In the genomic region with DNA sequence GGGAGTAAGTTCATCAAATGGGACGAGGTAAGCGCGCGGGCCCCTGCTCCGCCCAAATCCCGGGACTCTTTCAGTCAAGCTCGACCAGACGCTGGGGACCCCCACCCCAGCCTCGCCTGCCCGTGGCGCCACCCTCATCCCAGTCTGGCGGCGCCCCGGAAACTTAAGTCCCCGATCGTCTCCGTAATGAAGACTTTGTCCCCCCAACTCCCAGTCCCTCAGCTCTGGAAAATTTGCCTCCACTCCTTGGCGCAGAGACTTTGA, we compare ENCODE assay signal across 8 cellular contexts. TPM values are rescaled to one million over a fixed set of nuclear protein-coding genes. Genes with fewer than 3 reads are reported as not detected.
DNase-seq lines count a peak whose midpoint lies in the region; TF ChIP-seq lines count a peak whose summit lies in the region.

No MANE protein-coding gene starts in this region.

- peak overlapping the region; percentile 64 for H3K9ac ChIP-seq in rectal smooth muscle tissue (ENCODE audit: low read length)

- 0% methylated on average over 4 to 5 of the region's 18 CpGs for WGBS in esophagus squamous epithelium, 2 donors

- peaks cover 29 to 71% (median 44%) of the 10 kb centered on the region in 3 donors for H3K4me1 ChIP-seq in esophagus squamous epithelium
- peaks cover 9% of the 10 kb centered on the region for H3K4me1 ChIP-seq in rectal smooth muscle tissue (ENCODE audit: control insufficient read depth, insufficient read depth, low read length)

- H3K27me3 ChIP-seq in esophagus squamous epithelium (no peaks in the 10 kb centered on the region), rectal smooth muscle tissue (ENCODE audit: control insufficient read depth, insufficient read depth, low read length) (no peaks in the 10 kb centered on the region)

- no peak for TF ChIP-seq CTCF in esophagus squamous epithelium (IDR thresholded peaks at IDR 0.05)

- no peak for DNase-seq in esophagus squamous epithelium (lab: John Stamatoyannopoulos, UW)
- no peak for DNase-seq in activated gamma-delta T cell treated with Interleukin-2 at 50 U/mL for 16 hours
- DNase-seq in OCI-M1 (lab: John Stamatoyannopoulos, UW): no peak
- no peak for DNase-seq in activated gamma-delta T cell (lab: John Stamatoyannopoulos, UW)
- DNase-seq in NCI-H510A (lab: John Stamatoyannopoulos, UW): no peak

- intact Hi-C loops in esophagus squamous epithelium (cut with DNase I): no loop called here

- no peak for TF ChIP-seq POLR2A in esophagus squamous epithelium (IDR thresholded peaks at IDR 0.05)

- peak overlapping the region; percentile 80 for H3K4me3 ChIP-seq in GM08714 (ENCODE audit: low read length)
- H3K4me3 ChIP-seq in esophagus squamous epithelium: peak overlapping the region; percentile 73 to 94 (median 76)
- H3K4me3 ChIP-seq in rectal smooth muscle tissue (ENCODE audit: low read length): peak overlapping the region; percentile 80

- H3K36me3 ChIP-seq in esophagus squamous epithelium (peaks cover 8 to 29% (median 13%) of the 10 kb centered on the region in 3 donors), rectal smooth muscle tissue (ENCODE audit: control insufficient read depth, insufficient read depth, low read length) (peaks cover 7% of the 10 kb centered on the region)

- no peaks in the 10 kb centered on the region for H3K9me3 ChIP-seq in esophagus squamous epithelium

- H3K27ac ChIP-seq in esophagus squamous epithelium: peak overlapping the region; percentile 81 to 91 (median 89)
- no peak overlapping the region for H3K27ac ChIP-seq in rectal smooth muscle tissue (ENCODE audit: low read depth, low read length)

TF ChIP-seq in PFSK-1, 5 proteins besides CTCF, POLR2A, EP300 and RAD21:
- TF ChIP-seq TAF1 (IDR thresholded peaks at IDR 0.05; ENCODE audit: borderline replicate concordance, insufficient read depth, low read length) (no peak), SIN3A (IDR thresholded peaks at IDR 0.05; ENCODE audit: borderline replicate concordance, insufficient read depth, low read length) (0 out of 2 replicates have a peak, but pooled peaks have one; percentile 0), POLR2AphosphoS5 (IDR thresholded peaks at IDR 0.05; ENCODE audit: low read depth, low read length) (no peak)
- TF ChIP-seq, protein P1, sequence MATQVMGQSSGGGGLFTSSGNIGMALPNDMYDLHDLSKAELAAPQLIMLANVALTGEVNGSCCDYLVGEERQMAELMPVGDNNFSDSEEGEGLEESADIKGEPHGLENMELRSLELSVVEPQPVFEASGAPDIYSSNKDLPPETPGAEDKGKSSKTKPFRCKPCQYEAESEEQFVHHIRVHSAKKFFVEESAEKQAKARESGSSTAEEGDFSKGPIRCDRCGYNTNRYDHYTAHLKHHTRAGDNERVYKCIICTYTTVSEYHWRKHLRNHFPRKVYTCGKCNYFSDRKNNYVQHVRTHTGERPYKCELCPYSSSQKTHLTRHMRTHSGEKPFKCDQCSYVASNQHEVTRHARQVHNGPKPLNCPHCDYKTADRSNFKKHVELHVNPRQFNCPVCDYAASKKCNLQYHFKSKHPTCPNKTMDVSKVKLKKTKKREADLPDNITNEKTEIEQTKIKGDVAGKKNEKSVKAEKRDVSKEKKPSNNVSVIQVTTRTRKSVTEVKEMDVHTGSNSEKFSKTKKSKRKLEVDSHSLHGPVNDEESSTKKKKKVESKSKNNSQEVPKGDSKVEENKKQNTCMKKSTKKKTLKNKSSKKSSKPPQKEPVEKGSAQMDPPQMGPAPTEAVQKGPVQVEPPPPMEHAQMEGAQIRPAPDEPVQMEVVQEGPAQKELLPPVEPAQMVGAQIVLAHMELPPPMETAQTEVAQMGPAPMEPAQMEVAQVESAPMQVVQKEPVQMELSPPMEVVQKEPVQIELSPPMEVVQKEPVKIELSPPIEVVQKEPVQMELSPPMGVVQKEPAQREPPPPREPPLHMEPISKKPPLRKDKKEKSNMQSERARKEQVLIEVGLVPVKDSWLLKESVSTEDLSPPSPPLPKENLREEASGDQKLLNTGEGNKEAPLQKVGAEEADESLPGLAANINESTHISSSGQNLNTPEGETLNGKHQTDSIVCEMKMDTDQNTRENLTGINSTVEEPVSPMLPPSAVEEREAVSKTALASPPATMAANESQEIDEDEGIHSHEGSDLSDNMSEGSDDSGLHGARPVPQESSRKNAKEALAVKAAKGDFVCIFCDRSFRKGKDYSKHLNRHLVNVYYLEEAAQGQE (IDR thresholded peaks at IDR 0.05; ENCODE audit: insufficient read depth in 1 of 2, low read depth in 2 of 2, low read length in 2 of 2): no peak

RNA-seq across cellular contexts. Expression of a gene that starts 0.3 kb away (rescaled TPM):
- 36.6 TPM for polyA plus RNA-seq in PFSK-1 (2012; ENCODE audit: insufficient read length, low read depth)
- 10 to 100 TPM; 29.8 to 54.5 (median 42.4) TPM for total RNA-seq in esophagus squamous epithelium

RNA-seq across cellular contexts. Expression of a gene that starts 4.9 kb away (rescaled TPM):
- polyA plus RNA-seq in PFSK-1 (2012; ENCODE audit: insufficient read length, low read depth): 317 TPM
- total RNA-seq in esophagus squamous epithelium: 100 to 1,000 TPM; 137 to 279 (median 203) TPM

RNA-seq across cellular contexts. Expression of a gene that starts 10.8 kb away (rescaled TPM):
- 95.8 TPM for polyA plus RNA-seq in PFSK-1 (2012; ENCODE audit: insufficient read length, low read depth)
- total RNA-seq in esophagus squamous epithelium: 10 to 100 TPM; 50.7 to 89.6 (median 56.0) TPM

RNA-seq across cellular contexts. Expression of a gene that starts 17.3 kb away (rescaled TPM):
- polyA plus RNA-seq in PFSK-1 (2012; ENCODE audit: insufficient read length, low read depth): 189 TPM
- total RNA-seq in esophagus squamous epithelium: 10 to 100 TPM; 18.0 to 50.5 (median 30.9) TPM

RNA-seq across cellular contexts. Expression of a gene that starts 21.3 kb away (rescaled TPM):
- polyA plus RNA-seq in PFSK-1 (2012; ENCODE audit: insufficient read length, low read depth): 32.2 TPM
- total RNA-seq in esophagus squamous epithelium: 10 to 100 TPM in 3 of 4 donors, 1 to 10 TPM in 1; 8.9 to 27.1 (median 16.8) TPM
